8 cellular contexts compared by ENCODE assay signal in genomic region chr11:85647078-85647477, GRCh38. TPM values are rescaled to one million over a fixed set of nuclear protein-coding genes. Genes with fewer than 3 reads are reported as not detected.
DNase-seq lines count a peak whose midpoint lies in the region; ATAC-seq and TF ChIP-seq lines count a peak whose summit lies in the region.

No MANE protein-coding gene starts in this region.

- peak overlapping the region; percentile 89 for H3K27ac Mint-ChIP-seq in CD4-positive, alpha-beta T cell

- DNase-seq in CD4-positive, alpha-beta T cell, result no peak
- no peak for DNase-seq in body of pancreas
- no peak for DNase-seq in mucosa of descending colon
- no peak for DNase-seq in NCI-H128 (lab: John Stamatoyannopoulos, UW; ENCODE audit: unreplicated experiment)
- DNase-seq in G401 (ENCODE audit: low spot score), result no peak
- DNase-seq in NCI-H345 (lab: John Stamatoyannopoulos, UW), result no peak
- no peak for DNase-seq in NCI-H2227 treated with DMSO at 0.1 percent for 48 hours (lab: John Stamatoyannopoulos, UW)

- in situ Hi-C loops in G401 (cut with HindIII; ENCODE audit: low sequenced_read_pairs), result no loop called here

- H3K4me1 Mint-ChIP-seq in CD4-positive, alpha-beta T cell (ENCODE audit: low read depth), result peaks cover 39% of the 10 kb centered on the region

- intact Hi-C loops in CD4-positive, alpha-beta T cell (cut with DNase I, micrococcal nuclease), result loop anchor here (1.0 to 5.0 kb wide), 4 partner anchors 17 to 655 kb away; partner anchors contain the start of genes EED (in 1 of the 2), HIKESHI (in 1 of the 2) and TMEM126B (in 1 of the 2)
- intact Hi-C loops in body of pancreas (cut with DNase I), result no loop called here
- intact Hi-C loops in mucosa of descending colon (cut with DNase I, micrococcal nuclease), result no loop called here

- peaks cover 17% of the 10 kb centered on the region for H3K36me3 Mint-ChIP-seq in CD4-positive, alpha-beta T cell (ENCODE audit: low read depth)

- no peak for TF ChIP-seq CTCF in CD4-positive, alpha-beta T cell (IDR thresholded peaks at IDR 0.05)
- no peak for TF ChIP-seq CTCF in body of pancreas (IDR thresholded peaks at IDR 0.05)
- no peak for TF ChIP-seq CTCF in mucosa of descending colon (IDR thresholded peaks at IDR 0.05)

- POLR2A ChIA-PET in CD4-positive, alpha-beta T cell (lab: Charles Lee), result interaction anchor here (0.7 to 8.8 kb wide), 18 partner anchors 9 to 655 kb away, joined by 3 to 136 read pairs (median 4); partner anchors contain the start of genes CREBZF, DLG2, EED and HIKESHI

- H3K9me3 Mint-ChIP-seq in CD4-positive, alpha-beta T cell, result no peaks in the 10 kb centered on the region

- peaks cover 8% of the 10 kb centered on the region for H3K27me3 ChIP-seq in CD4-positive, alpha-beta T cell (ENCODE audit: control insufficient read depth, insufficient read depth, low read length)
- no peaks in the 10 kb centered on the region for H3K27me3 ChIP-seq in body of pancreas

- H3K36me3 ChIP-seq in body of pancreas (replicated peaks in 1 of 2; ENCODE audit: insufficient read depth in 1 of 2, low read depth in 2 of 2) (no peaks in the 10 kb centered on the region), mucosa of descending colon (ENCODE audit: low read depth) (no peaks in the 10 kb centered on the region)

- H3K4me3 Mint-ChIP-seq in CD4-positive, alpha-beta T cell, result peak overlapping the region; percentile 97

- no peak for TF ChIP-seq POLR2A in body of pancreas (IDR thresholded peaks at IDR 0.05)

- H3K9me3 ChIP-seq in CD4-positive, alpha-beta T cell (ENCODE audit: control insufficient read depth, low read length), result no peaks in the 10 kb centered on the region
- H3K9me3 ChIP-seq in body of pancreas (no peaks in the 10 kb centered on the region), mucosa of descending colon (no peaks in the 10 kb centered on the region)

- H3K4me3 ChIP-seq in body of pancreas (peak overlapping the region in 1 of 2 donors; percentile 65), mucosa of descending colon (peak overlapping the region; percentile 29)

- CTCF ChIA-PET in CD4-positive, alpha-beta T cell (lab: Charles Lee), result interaction anchor here (1.1 to 2.6 kb wide), 2 partner anchors 9 to 17 kb away, joined by 3 to 9 read pairs; no protein-coding TSS in a partner anchor

- peaks cover 29% of the 10 kb centered on the region for H3K27me3 Mint-ChIP-seq in CD4-positive, alpha-beta T cell

- ATAC-seq in CD4-positive, alpha-beta T cell (ENCODE audit: poor library complexity), result no peak
- peak; percentile 11 for ATAC-seq in HG02943 (IDR thresholded peaks at IDR 0.05; ENCODE audit: low read depth, unreplicated experiment)
- no peak for ATAC-seq in body of pancreas
- ATAC-seq in mucosa of descending colon, result peak; percentile 5

- H3K4me1 ChIP-seq in body of pancreas, result peaks cover 28% of the 10 kb centered on the region
- H3K4me1 ChIP-seq in mucosa of descending colon (ENCODE audit: low read depth), result peaks cover 17% of the 10 kb centered on the region

- WGBS in body of pancreas, 2 donors, result 4 to 7% methylated on average over 2 of the region's 2 CpGs

- H3K27ac ChIP-seq in CD4-positive, alpha-beta T cell (ENCODE audit: low read depth, low read length), result peak overlapping the region; percentile 77
- peak overlapping the region; percentile 58 to 91 (median 82) for H3K27ac ChIP-seq in body of pancreas

RNA-seq across cellular contexts. Expression of gene TMEM126A, which starts 0.7 kb away (rescaled TPM):
- total RNA-seq in CD4-positive, alpha-beta T cell, result 10 to 100 TPM; 17.0 to 19.5 TPM
- total RNA-seq in body of pancreas (10 to 100 TPM in 1 of 2 donors, 1 to 10 TPM in 1; 8.9 to 25.7 TPM), mucosa of descending colon (10 to 100 TPM; 18.8 to 25.8 (median 19.4) TPM)
- total RNA-seq in G401 (2014; rRNA removed; shearing (Covaris generic)), result 12.5 and 29.9 TPM in 2 replicates

RNA-seq across cellular contexts. Expression of gene CREBZF, which starts 17.9 kb away (rescaled TPM):
- 10 to 100 TPM; 54.8 to 55.9 TPM for total RNA-seq in CD4-positive, alpha-beta T cell
- total RNA-seq in body of pancreas (100 to 1,000 TPM in 1 of 2 donors, 10 to 100 TPM in 1; 65.9 to 151 TPM), mucosa of descending colon (10 to 100 TPM; 37.6 to 45.6 (median 40.7) TPM)
- total RNA-seq in G401 (2014; rRNA removed; shearing (Covaris generic)), result 28.1 and 33.9 TPM in 2 replicates

RNA-seq across cellular contexts. Expression of gene TMEM126B, which starts 18.7 kb away (rescaled TPM):
- total RNA-seq in CD4-positive, alpha-beta T cell, result 10 to 100 TPM; 16.3 to 16.8 TPM
- total RNA-seq in body of pancreas (10 to 100 TPM; 15.2 to 23.3 TPM), mucosa of descending colon (10 to 100 TPM; 35.3 to 44.1 (median 38.7) TPM)
- 124 and 163 TPM in 2 replicates for total RNA-seq in G401 (2014; rRNA removed; shearing (Covaris generic))

RNA-seq across cellular contexts. Expression of gene DLG2, which starts 19.9 kb away (rescaled TPM):
- 1 to 10 TPM; 2.0 to 2.1 TPM for total RNA-seq in CD4-positive, alpha-beta T cell
- 10 to 100 TPM in 1 of 2 donors, 1 to 10 TPM in 1; 6.0 to 13.2 TPM for total RNA-seq in body of pancreas
- total RNA-seq in mucosa of descending colon, result 10 to 100 TPM in 1 of 3 donors, 1 to 10 TPM in 2; 2.1 to 11.1 (median 2.4) TPM
- total RNA-seq in G401 (2014; rRNA removed; shearing (Covaris generic)), result 3.8 and 6.6 TPM in 2 replicates

RNA-seq across cellular contexts. Expression of gene CCDC89, which starts 38.9 kb away (rescaled TPM):
- not detected for total RNA-seq in CD4-positive, alpha-beta T cell
- total RNA-seq in body of pancreas (not detected), mucosa of descending colon (1 to 10 TPM; 4.1 to 6.4 (median 4.1) TPM)
- 8.6 and 10.7 TPM in 2 replicates for total RNA-seq in G401 (2014; rRNA removed; shearing (Covaris generic))

Comparison
In these comparisons a context has a peak if more than half of its experiments do, and no peak if none do; other contexts are left out.
1. ATAC-seq: peak in HG02943 (single experiment) and mucosa of descending colon (single experiment); none in CD4-positive, alpha-beta T cell (single experiment) and body of pancreas (single experiment).
2. intact Hi-C loops: an anchor here in CD4-positive, alpha-beta T cell (1.0 to 5.0 kb wide); none called in body of pancreas and mucosa of descending colon.